Comparison of ENCODE assay signal across 8 cellular contexts in the genomic region with DNA sequence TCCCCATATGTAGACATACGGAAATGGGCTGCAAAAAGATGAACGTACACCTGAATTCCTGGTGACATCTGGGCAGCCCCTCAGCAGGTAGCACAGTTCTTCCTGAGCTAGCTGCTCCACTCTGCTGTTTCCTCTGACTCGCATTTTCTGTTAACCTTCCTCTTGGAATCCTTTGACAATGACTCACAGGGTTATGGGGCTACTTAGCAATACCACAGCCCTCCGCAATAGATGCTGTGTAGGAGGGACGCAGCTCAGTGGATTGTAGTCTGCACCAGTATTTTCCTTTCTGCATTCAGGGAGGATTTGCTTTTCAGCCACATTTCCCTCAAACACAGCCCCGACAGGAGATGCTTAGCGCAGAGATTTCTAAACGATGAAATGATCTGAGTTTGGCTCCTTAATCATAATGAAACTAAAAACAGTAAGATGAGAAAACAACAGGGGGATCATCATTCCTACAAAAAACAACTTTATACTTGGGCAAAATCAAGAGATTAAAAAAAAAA. TPM values are rescaled to one million over a fixed set of nuclear protein-coding genes. Genes with fewer than 3 reads are reported as not detected.
DNase-seq lines count a peak whose midpoint lies in the region; ATAC-seq, FAIRE-seq and TF ChIP-seq lines count a peak whose summit lies in the region.

No MANE protein-coding gene starts in this region.

- H3K9me3 Mint-ChIP-seq in activated CD8-positive, alpha-beta memory T cell treated with anti-CD3 and anti-CD28 coated beads, Interleukin-2, amount 10 ng/mL, durations not matched to agents 7 days and 5 days (ENCODE audit: low read depth), result no peaks in the 10 kb centered on the region

- H3K36me3 ChIP-seq in GM23248 (ENCODE audit: low read depth) (no peaks in the 10 kb centered on the region), KOPT-K1 (ENCODE audit: insufficient read depth, low read length) (no peaks in the 10 kb centered on the region), pancreas (no peaks in the 10 kb centered on the region), H7 (replicated peaks; ENCODE audit: control insufficient read depth, insufficient read depth, low read length) (no peaks in the 10 kb centered on the region)

- peak overlapping the region; percentile 79 for H3K4me3 Mint-ChIP-seq in activated CD8-positive, alpha-beta memory T cell treated with anti-CD3 and anti-CD28 coated beads, Interleukin-2, amount 10 ng/mL, durations not matched to agents 7 days and 5 days

- H3K27me3 ChIP-seq in GM23248 (replicated peaks; ENCODE audit: insufficient read depth) (peaks cover 35% of the 10 kb centered on the region), pancreas (no peaks in the 10 kb centered on the region), H7 (ENCODE audit: control insufficient read depth, insufficient read depth, low read length) (no peaks in the 10 kb centered on the region)

- H3K4me1 Mint-ChIP-seq in activated CD8-positive, alpha-beta memory T cell treated with anti-CD3 and anti-CD28 coated beads, Interleukin-2, amount 10 ng/mL, durations not matched to agents 7 days and 5 days, result peaks cover 58% of the 10 kb centered on the region

- H3K79me2 ChIP-seq in GM23248 (ENCODE audit: insufficient read depth), result no peaks in the 10 kb centered on the region

- H3K4me3 ChIP-seq in GM23248 (peak overlapping the region; percentile 62), pancreas (no peak overlapping the region), H7 (ENCODE audit: insufficient read depth, low read depth, low read length) (no peak overlapping the region)

- H3K9me3 ChIP-seq in GM23248 (ENCODE audit: low read depth) (no peaks in the 10 kb centered on the region), KOPT-K1 (ENCODE audit: insufficient read depth, low read length, poor library complexity, severe bottlenecking) (peaks cover 7% of the 10 kb centered on the region), pancreas (no peaks in the 10 kb centered on the region)

- 0 out of 2 replicates have a peak overlapping the region, but pooled peaks have one; percentile 13 for H3K9ac ChIP-seq in GM23248

- peak; percentile 65 for ATAC-seq in activated CD8-positive, alpha-beta memory T cell treated with anti-CD3 and anti-CD28 coated beads, Interleukin-2, amount 10 ng/mL, durations not matched to agents 7 days and 5 days
- peak in 3 of 4 donors; percentile 27 to 76 (median 56) for ATAC-seq in pancreas

- H3K9me2 ChIP-seq in GM23248 (ENCODE audit: insufficient read depth), result no peaks in the 10 kb centered on the region

- H3K36me3 Mint-ChIP-seq in activated CD8-positive, alpha-beta memory T cell treated with anti-CD3 and anti-CD28 coated beads, Interleukin-2, amount 10 ng/mL, durations not matched to agents 7 days and 5 days, result peaks cover 16% of the 10 kb centered on the region

- H3K27ac ChIP-seq in GM23248 (peak overlapping the region; percentile 12; the same call in 1 of the 2 replicates), KOPT-K1 (ENCODE audit: low read depth, low read length, poor library complexity, severe bottlenecking) (peak overlapping the region; percentile 58), pancreas (peak overlapping the region in 2 of 4 donors; percentile 50 to 53)

- H2AFZ ChIP-seq in GM23248, result no peak overlapping the region

- H3K4me1 ChIP-seq in GM23248 (ENCODE audit: insufficient read depth) (peaks cover 21% of the 10 kb centered on the region), pancreas (peaks cover 0 to 7% (median 5%) of the 10 kb centered on the region in 3 donors)

- FAIRE-seq in pancreas (lab: Jason Lieb, UNC) (no peak), D721Med (lab: Jason Lieb, UNC) (no peak)

- H3F3A ChIP-seq in GM23248 (ENCODE audit: insufficient read depth), result peaks cover 15% of the 10 kb centered on the region

- no peaks in the 10 kb centered on the region for H4K20me1 ChIP-seq in GM23248 (ENCODE audit: insufficient read depth)

- WGBS in GM23248 (ENCODE audit: low coverage in 1 of 2, low lambda C conversion rate in 2 of 2, missing lambda C conversion rate in 2 of 2), 2 experiments, result 1 to 2% methylated on average over 8 of the region's 8 CpGs
- 74 to 79% methylated on average over 8 of the region's 8 CpGs for WGBS in pancreas, 2 donors

- TF ChIP-seq CTCF in pancreas (IDR thresholded peaks at IDR 0.05) (no peak), D721Med (IDR thresholded peaks at IDR 0.05; ENCODE audit: insufficient read depth, missing control alignments) (no peak)

- intact Hi-C loops in pancreas (cut with DNase I), result loop anchor here in 1 of 3 donors (10.0 kb wide), 1 partner anchor 59 kb away; no protein-coding TSS in a partner anchor

- in situ Hi-C loops in GM23248 (cut with MboI), result no loop called here

- DNase-seq in EL (peak; percentile 88), GM23248 (peak; percentile 95), fibroblast of the conjunctiva (ENCODE audit: low read depth) (peak; percentile 75), pancreas (no peak), D721Med (ENCODE audit: insufficient read length, low spot score) (no peak), H7 (no peak)
- peak; percentile 74 for DNase-seq in activated CD8-positive, alpha-beta memory T cell treated with anti-CD3 and anti-CD28 coated beads, Interleukin-2, amount 10 ng/mL, durations not matched to agents 7 days and 5 days

- CTCF ChIA-PET in activated CD8-positive, alpha-beta memory T cell treated with anti-CD3 and anti-CD28 coated beads, Interleukin-2, amount 10 ng/mL, durations not matched to agents 7 days and 5 days (lab: Charles Lee), result interaction anchor here (0.6 to 15.2 kb wide), 22 partner anchors 10 to 504 kb away, joined by 3 to 258 read pairs (median 4); partner anchors contain the start of gene BACH2

- peaks cover 7% of the 10 kb centered on the region for H3K27me3 Mint-ChIP-seq in activated CD8-positive, alpha-beta memory T cell treated with anti-CD3 and anti-CD28 coated beads, Interleukin-2, amount 10 ng/mL, durations not matched to agents 7 days and 5 days

- H3K27ac Mint-ChIP-seq in activated CD8-positive, alpha-beta memory T cell treated with anti-CD3 and anti-CD28 coated beads, Interleukin-2, amount 10 ng/mL, durations not matched to agents 7 days and 5 days, result peak overlapping the region; percentile 93

- H3K4me2 ChIP-seq in GM23248 (ENCODE audit: unreplicated experiment), result peak overlapping the region; percentile 78

RNA-seq across cellular contexts. Expression of gene BACH2, which starts 12.4 kb away (rescaled TPM):
- under 0.01 TPM in 2 replicates for total RNA-seq in GM23248 (2014; rRNA removed; shearing (Covaris generic))
- polyA plus RNA-seq in GM23248 (2016; fragmentation: Nextera tagmentation; extraction: Ambion mirVana), result not detected in 2 replicates
- total RNA-seq in activated CD8-positive, alpha-beta memory T cell treated with anti-CD3 and anti-CD28 coated beads, Interleukin-2, amount 10 ng/mL, durations not matched to agents 7 days and 5 days, result 10 to 100 TPM; 21.5 to 22.6 TPM
- 1 to 10 TPM; 3.0 to 8.0 (median 5.5) TPM for total RNA-seq in pancreas
- 1 to 10 TPM in 1 of 2 donors, under 1 TPM in 1; 0.61 to 1.1 TPM for polyA plus RNA-seq in pancreas
- total RNA-seq in H7 (2014; rRNA removed; shearing (Covaris generic)), result 2.3 and 2.5 TPM in 2 replicates

Comparison
In these comparisons a context has a peak if more than half of its experiments do, and no peak if none do; other contexts are left out.
1. DNase-seq: peak in EL (single experiment), GM23248 (single experiment), activated CD8-positive, alpha-beta memory T cell treated with anti-CD3 and anti-CD28 coated beads, Interleukin-2, amount 10 ng/mL, durations not matched to agents 7 days and 5 days (single experiment) and fibroblast of the conjunctiva (single experiment); none in pancreas (0 of 6), D721Med (single experiment) and H7 (single experiment).